In the genomic region with DNA sequence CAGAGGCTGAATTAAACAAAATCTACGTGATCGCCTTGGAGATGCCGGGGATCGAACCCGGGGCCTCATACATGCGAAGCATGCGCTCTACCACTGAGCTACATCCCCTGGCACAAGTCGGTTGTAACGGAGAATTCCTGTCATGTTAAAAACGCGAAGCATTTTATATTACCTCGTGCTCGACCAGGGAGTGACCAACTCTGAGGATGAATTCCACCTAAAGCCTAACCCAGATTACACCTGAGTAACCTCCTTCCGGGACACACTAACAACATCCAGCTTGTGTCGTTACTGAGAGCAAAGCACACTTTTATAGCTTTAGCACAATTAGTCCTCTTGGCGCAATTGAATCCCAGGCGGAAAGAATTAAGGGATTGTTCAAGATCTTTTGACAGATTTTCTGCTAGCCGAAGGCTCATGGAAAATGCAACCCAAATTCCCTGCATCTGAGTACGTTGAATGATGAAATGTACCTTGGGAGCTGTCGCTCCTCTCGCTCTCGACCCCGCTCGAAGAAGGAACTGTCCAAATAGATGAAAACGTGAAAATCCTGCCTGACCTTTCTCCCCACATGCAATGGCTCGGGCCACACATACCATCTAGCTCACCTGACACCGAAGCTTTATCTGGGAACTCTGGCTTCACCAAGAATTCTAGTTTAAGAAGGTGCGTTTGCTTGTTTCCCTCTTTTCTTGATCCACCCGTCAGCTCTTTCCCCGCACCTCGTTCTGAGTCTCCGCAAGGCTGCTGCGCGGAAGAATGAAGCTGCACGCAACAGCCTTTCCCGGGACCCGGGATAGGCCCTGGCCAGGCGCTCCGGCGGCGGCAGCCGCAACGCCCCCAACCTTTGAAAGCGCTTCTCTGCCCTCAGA, we compare ENCODE assay signal across 8 cellular contexts.
DNase-seq lines count a peak whose midpoint lies in the region; ATAC-seq and TF ChIP-seq lines count a peak whose summit lies in the region.

No MANE protein-coding gene starts in this region.

- H3K36me3 Mint-ChIP-seq in CD4-positive, alpha-beta memory T cell, result no peaks in the 10 kb centered on the region

- peaks cover 7 to 18% (median 10%) of the 10 kb centered on the region in 4 donors for H3K4me1 Mint-ChIP-seq in CD4-positive, alpha-beta memory T cell

- BruUV-seq in PC-9 (replicated peaks; lab: Mats Ljungman, UMichigan), result no TSS peak

- H3K27ac ChIP-seq in CD4-positive, alpha-beta memory T cell (ENCODE audit: low read depth, low read length), result no peak overlapping the region
- H3K27ac ChIP-seq in PC-9, result no peak overlapping the region

- no peaks in the 10 kb centered on the region for H3K9me3 ChIP-seq in CD4-positive, alpha-beta memory T cell (ENCODE audit: control insufficient read depth in 1 of 2, low read length in 2 of 2)
- H3K9me3 ChIP-seq in PC-9 (ENCODE audit: insufficient read depth, low read depth), result no peaks in the 10 kb centered on the region

- H3F3A ChIP-seq in PC-9 (ENCODE audit: insufficient read depth, low read depth), result peaks cover 12% of the 10 kb centered on the region

- no peaks in the 10 kb centered on the region for H3K9me2 ChIP-seq in PC-9 (ENCODE audit: insufficient read depth)

- no peaks in the 10 kb centered on the region for H3K79me2 ChIP-seq in PC-9 (ENCODE audit: low read depth)

- H3K4me3 ChIP-seq in CD4-positive, alpha-beta memory T cell (ENCODE audit: low read length in 2 of 2), result no peak overlapping the region
- peak overlapping the region; percentile 79 for H3K4me3 ChIP-seq in PC-9

- peak overlapping the region in 7 of 8 donors; percentile 3 to 73 (median 62) for H3K4me3 Mint-ChIP-seq in CD4-positive, alpha-beta memory T cell

- no peaks in the 10 kb centered on the region for H3K4me1 ChIP-seq in CD4-positive, alpha-beta memory T cell (ENCODE audit: insufficient read depth, low read length)
- H3K4me1 ChIP-seq in PC-9 (replicated peaks; ENCODE audit: insufficient read depth), result no peaks in the 10 kb centered on the region

- H3K27me3 ChIP-seq in CD4-positive, alpha-beta memory T cell (ENCODE audit: insufficient read depth, low read length), result peaks cover 27% of the 10 kb centered on the region
- H3K27me3 ChIP-seq in PC-9 (ENCODE audit: insufficient read depth, low read depth), result no peaks in the 10 kb centered on the region

- peaks cover 51 to 53% of the 10 kb centered on the region in 2 donors for H3K27me3 Mint-ChIP-seq in CD4-positive, alpha-beta memory T cell

- POLR2A ChIA-PET in CD4-positive, alpha-beta memory T cell (lab: Charles Lee; ENCODE audit: partially characterized antibody), result no interaction called here
- POLR2A ChIA-PET in PC-9 (lab: Charles Lee; ENCODE audit: unreplicated experiment), result interaction anchor here (0.6 kb wide), 2 partner anchors 781 to 863 kb away, joined by 6 to 9 read pairs; a partner anchor contains a TSS

- intact Hi-C loops in CD4-positive, alpha-beta memory T cell (cut with micrococcal nuclease), result no loop called here
- intact Hi-C loops in PC-9 (cut with micrococcal nuclease; ENCODE audit: unreplicated experiment), result loop anchor here (5.0 kb wide), 2 partner anchors 87 to 132 kb away; a partner anchor contains a TSS

- DNase-seq in CD4-positive, alpha-beta memory T cell, result no peak
- DNase-seq in PC-9 (peak; percentile 70 to 73), amygdala (lab: John Stamatoyannopoulos, UW) (peak in 35 of 56 donors; percentile 3 to 81 (median 27)), kidney tubule cell (ENCODE audit: low spot score) (peak; percentile 85)
- DNase-seq in stimulated activated CD8-positive, alpha-beta memory T cell treated with anti-CD3 and anti-CD28 coated beads, Interleukin-4, amount 100 ng/mL, for 24 hours (ENCODE audit: low read depth), result peak; percentile 42

- CTCF ChIA-PET in CD4-positive, alpha-beta memory T cell (lab: Charles Lee; ENCODE audit: partially characterized antibody), result interaction anchor here (1.8 kb wide), 1 partner anchor 11 kb away, joined by 4 read pairs; no protein-coding TSS in a partner anchor
- CTCF ChIA-PET in PC-9 (lab: Charles Lee), result no interaction called here

- peak overlapping the region; percentile 85 for H2AFZ ChIP-seq in PC-9

- peak; percentile 50 for ATAC-seq in HG02759 (IDR thresholded peaks at IDR 0.05; ENCODE audit: unreplicated experiment)
- no peak for ATAC-seq in GM18502 (IDR thresholded peaks at IDR 0.05; ENCODE audit: poor library complexity, unreplicated experiment)
- ATAC-seq in GM21825 (IDR thresholded peaks at IDR 0.05; ENCODE audit: unreplicated experiment), result no peak

- peaks cover 0 to 10% (median 1%) of the 10 kb centered on the region in 8 donors for H3K9me3 Mint-ChIP-seq in CD4-positive, alpha-beta memory T cell

- H3K27ac Mint-ChIP-seq in CD4-positive, alpha-beta memory T cell, result no peak overlapping the region

- no peaks in the 10 kb centered on the region for H3K36me3 ChIP-seq in CD4-positive, alpha-beta memory T cell (ENCODE audit: insufficient read depth, low read length)
- no peaks in the 10 kb centered on the region for H3K36me3 ChIP-seq in PC-9 (ENCODE audit: low read depth)

- no peak for TF ChIP-seq CTCF in PC-9 (conservative IDR thresholded peaks at IDR 0.05)

- no peaks in the 10 kb centered on the region; the same call in 1 of the 2 replicates for H4K20me1 ChIP-seq in PC-9 (ENCODE audit: insufficient read depth)

- H3K4me2 ChIP-seq in PC-9, result peak overlapping the region; percentile 85

Comparison
In these comparisons a context has a peak if more than half of its experiments do, and no peak if none do; other contexts are left out.
1. DNase-seq: peak in PC-9 (2 of 2), amygdala (35 of 56), kidney tubule cell (single experiment) and stimulated activated CD8-positive, alpha-beta memory T cell treated with anti-CD3 and anti-CD28 coated beads, Interleukin-4, amount 100 ng/mL, for 24 hours (single experiment); none in CD4-positive, alpha-beta memory T cell (0 of 5).